Comparison of ENCODE assay signal across 18 cellular contexts in the genomic region with DNA sequence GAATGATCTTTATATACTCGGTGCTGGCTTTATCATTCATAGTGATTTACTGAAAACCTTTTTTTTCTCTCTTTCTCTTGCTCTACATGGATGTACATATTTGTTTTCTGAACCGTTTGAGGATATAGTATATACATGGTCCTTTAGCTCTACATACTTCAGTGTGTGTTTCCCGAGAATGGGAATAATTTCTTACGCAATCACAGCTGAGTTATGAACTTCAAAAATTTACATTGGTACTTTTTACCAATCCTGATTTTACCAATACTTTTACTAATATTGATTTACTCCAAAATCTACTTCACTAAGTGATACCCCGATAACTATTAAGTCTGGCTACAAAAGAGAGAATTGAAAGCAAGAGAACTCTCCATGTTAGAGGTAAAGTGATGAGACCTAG.
DNase-seq lines count a peak whose midpoint lies in the region; ATAC-seq and TF ChIP-seq lines count a peak whose summit lies in the region.
"Had no signal": no experiment of that assay in that cellular context is flagged by ENCODE, and none has a peak within 500 bp of the region (broad histone marks: within the 10 kb centered on the region; RNA-seq: fewer than 3 reads in every experiment).

No MANE protein-coding gene starts in this region.

- intact Hi-C loops in activated naive CD4-positive, alpha-beta T cell treated with anti-CD3 and anti-CD28 coated beads for 36 hours (cut with micrococcal nuclease): no loop called here
- intact Hi-C loops in IMR-90 (cut with micrococcal nuclease): no loop called here

- H2BK5ac ChIP-seq in IMR-90 (ENCODE audit: low read depth, low read length, poor library complexity, severe bottlenecking): no peak overlapping the region

- no peak overlapping the region for H3K4ac ChIP-seq in IMR-90 (ENCODE audit: low read depth, low read length)

- no peak for ATAC-seq in IMR-90 (ENCODE audit: low read depth)
- ATAC-seq: CD8-positive, alpha-beta T cell had no signal

- no peaks in the 10 kb centered on the region for H3K9me3 Mint-ChIP-seq in activated naive CD4-positive, alpha-beta T cell treated with anti-CD3 and anti-CD28 coated beads for 36 hours
- H3K9me3 Mint-ChIP-seq in mesothelial cell of epicardium: no peaks in the 10 kb centered on the region
- H3K9me3 Mint-ChIP-seq: CD8-positive, alpha-beta T cell; IgD-negative memory B cell had no signal

- H4K8ac ChIP-seq in IMR-90 (ENCODE audit: low read depth in 2 of 2, low read length in 2 of 2): no peak overlapping the region

- no peaks in the 10 kb centered on the region for H3K36me3 ChIP-seq in IMR-90 (ENCODE audit: control insufficient read depth, insufficient read depth, low read length)
- H3K36me3 ChIP-seq: BLaER1 treated with 17β-estradiol and CSF1 and Interleukin-3, amounts not matched to agents 10 nM and 100 nM; HAP-1 had no signal

- H3K9me1 ChIP-seq in IMR-90 (ENCODE audit: insufficient read depth, low read length): no peaks in the 10 kb centered on the region

- H4K20me1 ChIP-seq in IMR-90 (ENCODE audit: insufficient read depth, low read length): no peaks in the 10 kb centered on the region
- H4K20me1 ChIP-seq: BLaER1 treated with 17β-estradiol and CSF1 and Interleukin-3, amounts not matched to agents 10 nM and 100 nM had no signal

- in situ Hi-C loops in IMR-90 (cut with MboI; ENCODE audit: low sequenced_read_pairs): no loop called here

- H2AK5ac ChIP-seq in IMR-90 (ENCODE audit: low read depth, low read length): no peak overlapping the region

- no TSS peak for BruUV-seq in IMR-90 (replicated peaks; lab: Mats Ljungman, UMichigan)

- H2BK120ac ChIP-seq in IMR-90 (ENCODE audit: low read depth, low read length): no peak overlapping the region

- H3K79me1 ChIP-seq in IMR-90 (ENCODE audit: low read depth in 1 of 2, low read length in 2 of 2): no peaks in the 10 kb centered on the region

- CTCF ChIA-PET in activated naive CD4-positive, alpha-beta T cell treated with anti-CD3 and anti-CD28 coated beads for 36 hours (lab: Charles Lee): interaction anchor here (0.5 to 1.5 kb wide), 5 partner anchors 12 to 83 kb away, joined by 3 to 4 read pairs (median 3); no protein-coding TSS in a partner anchor
- CTCF ChIA-PET in IMR-90 (lab: Yijun Ruan, JAX): interaction anchor here (0.9 to 1.0 kb wide), 2 partner anchors 12 to 15 kb away, joined by 3 to 4 read pairs; no protein-coding TSS in a partner anchor

- WGBS in IMR-90 (ENCODE audit: extremely low coverage in 2 of 2, insufficient read length in 1 of 2), 2 experiments: no CpG with 5 or more reads among the region's 5 CpGs

- no peak overlapping the region for H3K18ac ChIP-seq in IMR-90 (ENCODE audit: low read depth, low read length)

- POLR2A ChIA-PET in IMR-90 (lab: Charles Lee; ENCODE audit: unreplicated experiment): no interaction called here

- TF ChIP-seq CTCF in IMR-90 (conservative IDR thresholded peaks at IDR 0.05; ENCODE audit: low read depth, low read length) (no peak), fibroblast of villous mesenchyme (IDR thresholded peaks at IDR 0.05; ENCODE audit: insufficient read depth, low read depth, low read length) (no peak), mesothelial cell of epicardium (IDR thresholded peaks at IDR 0.05; ENCODE audit: unreplicated experiment) (no peak)

- TF ChIP-seq RAD21 in IMR-90 (IDR thresholded peaks at IDR 0.05; ENCODE audit: low read length): no peak

- no peak overlapping the region for H2BK20ac ChIP-seq in IMR-90 (ENCODE audit: low read depth, low read length)

- no peak overlapping the region for H2AFZ ChIP-seq in IMR-90 (replicated peaks; ENCODE audit: low read length, poor library complexity)

- H2BK15ac ChIP-seq in IMR-90 (ENCODE audit: low read depth, low read length): no peak overlapping the region

- peaks cover 64% of the 10 kb centered on the region for H3K4me1 Mint-ChIP-seq in activated naive CD4-positive, alpha-beta T cell treated with anti-CD3 and anti-CD28 coated beads for 36 hours (ENCODE audit: low read depth)
- H3K4me1 Mint-ChIP-seq in mesothelial cell of epicardium: peaks cover 7% of the 10 kb centered on the region

- H3K4me2 ChIP-seq in IMR-90 (ENCODE audit: low read depth, low read length): no peak overlapping the region

- H2AK9ac ChIP-seq in IMR-90 (replicated peaks; ENCODE audit: low read depth, low read length, poor library complexity): no peak overlapping the region

- no peak overlapping the region for H4K5ac ChIP-seq in IMR-90 (ENCODE audit: low read depth, low read length)

- H3K27me3 Mint-ChIP-seq in activated naive CD4-positive, alpha-beta T cell treated with anti-CD3 and anti-CD28 coated beads for 36 hours (ENCODE audit: low read depth): no peaks in the 10 kb centered on the region
- H3K27me3 Mint-ChIP-seq in mesothelial cell of epicardium (ENCODE audit: low read depth): peaks cover 69% of the 10 kb centered on the region
- H3K27me3 Mint-ChIP-seq: B cell had no signal

- no peak overlapping the region for H3K4me3 Mint-ChIP-seq in activated naive CD4-positive, alpha-beta T cell treated with anti-CD3 and anti-CD28 coated beads for 36 hours
- no peak overlapping the region for H3K4me3 Mint-ChIP-seq in mesothelial cell of epicardium
- H3K4me3 Mint-ChIP-seq: B cell; CD8-positive, alpha-beta T cell; IgD-negative memory B cell had no signal

- H3K14ac ChIP-seq in IMR-90 (replicated peaks; ENCODE audit: low read depth, low read length): no peak overlapping the region

- H3K27ac ChIP-seq in IMR-90 (ENCODE audit: insufficient read depth, low read length): no peak overlapping the region
- H3K27ac ChIP-seq: BLaER1 treated with 17β-estradiol and CSF1 and Interleukin-3, amounts not matched to agents 10 nM and 100 nM; HL-60 had no signal

- H3K4me3 ChIP-seq in IMR-90 (ENCODE audit: insufficient read depth, low read depth, low read length) (no peak overlapping the region), fibroblast of villous mesenchyme (ENCODE audit: low read depth, low read length) (no peak overlapping the region)
- H3K4me3 ChIP-seq: BLaER1 treated with 17β-estradiol and CSF1 and Interleukin-3, amounts not matched to agents 10 nM and 100 nM; HAP-1 had no signal

- no peak overlapping the region for H4K91ac ChIP-seq in IMR-90 (ENCODE audit: insufficient read depth, low read depth, low read length)

- no peaks in the 10 kb centered on the region for H3K4me1 ChIP-seq in IMR-90 (ENCODE audit: control insufficient read depth, insufficient read depth, low read length)
- H3K4me1 ChIP-seq: HAP-1 had no signal

- dilution Hi-C loops in IMR-90 (cut with HindIII; ENCODE audit: low sequenced_read_pairs, unreplicated experiment): no loop called here

- H3K9ac ChIP-seq in IMR-90 (ENCODE audit: low read depth, low read length): no peak overlapping the region
- H3K9ac ChIP-seq: BLaER1 treated with 17β-estradiol and CSF1 and Interleukin-3, amounts not matched to agents 10 nM and 100 nM had no signal

- H3K56ac ChIP-seq in IMR-90 (ENCODE audit: extremely low read depth, insufficient read depth, low read length): no peak overlapping the region

- peak overlapping the region; percentile 95 for H3K27ac Mint-ChIP-seq in activated naive CD4-positive, alpha-beta T cell treated with anti-CD3 and anti-CD28 coated beads for 36 hours
- no peak overlapping the region for H3K27ac Mint-ChIP-seq in mesothelial cell of epicardium
- H3K27ac Mint-ChIP-seq: B cell; CD8-positive, alpha-beta T cell; IgD-negative memory B cell had no signal

- H3K27me3 ChIP-seq in IMR-90 (ENCODE audit: control insufficient read depth, insufficient read depth, low read length): peaks cover 4% of the 10 kb centered on the region; the same call in 1 of the 2 replicates
- H3K27me3 ChIP-seq: BLaER1 treated with 17β-estradiol and CSF1 and Interleukin-3, amounts not matched to agents 10 nM and 100 nM had no signal

- DNase-seq in activated naive CD4-positive, alpha-beta T cell treated with anti-CD3 and anti-CD28 coated beads for 36 hours: no peak
- DNase-seq in activated naive CD4-positive, alpha-beta T cell (lab: John Stamatoyannopoulos, UW): no peak
- DNase-seq in IMR-90 (no peak), fibroblast of villous mesenchyme (ENCODE audit: low read depth) (peak; percentile 13), cerebellum (ENCODE audit: low spot score) (no peak), NCI-H524 (lab: John Stamatoyannopoulos, UW) (no peak), mesothelial cell of epicardium (ENCODE audit: low spot score in 2 of 2, unreplicated experiment in 2 of 2) (no peak)
- DNase-seq: 8988T; Calu3; CD8-positive, alpha-beta T cell; DMS53; DND-41; EL had no signal

- H3K23ac ChIP-seq in IMR-90 (ENCODE audit: low read depth, low read length): no peak overlapping the region

- TF ChIP-seq POLR2A in IMR-90 (IDR thresholded peaks at IDR 0.05; ENCODE audit: low read depth, low read length): no peak

- H3K36me3 Mint-ChIP-seq in activated naive CD4-positive, alpha-beta T cell treated with anti-CD3 and anti-CD28 coated beads for 36 hours (ENCODE audit: low read depth): peaks cover 7% of the 10 kb centered on the region
- no peaks in the 10 kb centered on the region for H3K36me3 Mint-ChIP-seq in mesothelial cell of epicardium
- H3K36me3 Mint-ChIP-seq: CD8-positive, alpha-beta T cell; IgD-negative memory B cell had no signal

- H3K9me3 ChIP-seq in IMR-90 (ENCODE audit: control insufficient read depth, insufficient read depth, low read length): no peaks in the 10 kb centered on the region
- H3K9me3 ChIP-seq: BLaER1 treated with 17β-estradiol and CSF1 and Interleukin-3, amounts not matched to agents 10 nM and 100 nM; HAP-1 had no signal

TF ChIP-seq in IMR-90, 13 proteins besides CTCF, POLR2A, EP300 and RAD21:
- TF ChIP-seq MAZ (IDR thresholded peaks at IDR 0.05; ENCODE audit: borderline replicate concordance, low read depth, low read length) (no peak), CEBPB (IDR thresholded peaks at IDR 0.05; ENCODE audit: low read depth, low read length) (peak; percentile 94), RCOR1 (IDR thresholded peaks at IDR 0.05; ENCODE audit: insufficient replicate concordance, low read length) (no peak)
